Comparison of ENCODE assay signal across 8 cellular contexts in genomic region chr17:41918392-41919164, GRCh38. TPM values are rescaled to one million over a fixed set of nuclear protein-coding genes. Genes with fewer than 3 reads are reported as not detected.
DNase-seq lines count a peak whose midpoint lies in the region; TF ChIP-seq lines count a peak whose summit lies in the region.

ACLY (minus strand) TSS chr17:41918951; CDS start chr17:41913873, 5,078 bp downstream.

- no peaks in the 10 kb centered on the region for H3K27me3 ChIP-seq in NT2/D1 (ENCODE audit: insufficient read depth, insufficient read length)
- H3K27me3 ChIP-seq in endodermal cell (ENCODE audit: control insufficient read depth, insufficient read depth, low read length, poor library complexity, severe bottlenecking), result no peaks in the 10 kb centered on the region

- peak; percentile 93 for DNase-seq in CMK (ENCODE audit: low read depth)
- DNase-seq in GM20000 (ENCODE audit: low spot score), result peak; percentile 99
- DNase-seq in HT1080 (ENCODE audit: low read depth), result peak; percentile 97
- DNase-seq in NT2/D1 (ENCODE audit: low read depth, low spot score), result peak; percentile 92
- DNase-seq in activated CD8-positive, alpha-beta memory T cell treated with anti-CD3 and anti-CD28 coated beads, Interleukin-2, amount 50 U/mL, for 1 hour (ENCODE audit: extremely low read depth), result peak; percentile 73
- peak; percentile 100 for DNase-seq in endodermal cell
- DNase-seq in stimulated activated CD8-positive, alpha-beta memory T cell treated with anti-CD3 and anti-CD28 coated beads, Interleukin-15, amount 100 ng/mL, for 4 hours (ENCODE audit: low read depth in 2 of 2), result peak; percentile 89 to 92

- WGBS in endodermal cell (ENCODE audit: insufficient coverage in 1 of 2, insufficient read length in 1 of 2), 2 experiments, result 0% methylated on average over 16 to 72 of the region's 73 CpGs
- 0 to 1% methylated on average over 63 to 67 of the region's 73 CpGs for WGBS in mesodermal cell (ENCODE audit: insufficient coverage in 2 of 2), 2 experiments

- H3K9ac ChIP-seq in NT2/D1 (ENCODE audit: insufficient read length, low read depth), result peak within 1 kb of the TSS; percentile 100
- peak within 1 kb of the TSS; percentile 92 for H3K9ac ChIP-seq in endodermal cell (ENCODE audit: extremely low read depth, low read length, poor library complexity, severe bottlenecking)

- H3K36me3 Mint-ChIP-seq in endodermal cell (ENCODE audit: low read depth), result peaks cover 5% of the 10 kb centered on the region

- no peaks in the 10 kb centered on the region for H3K27me3 Mint-ChIP-seq in endodermal cell (ENCODE audit: insufficient read depth)

- no peaks in the 10 kb centered on the region for H3K9me3 Mint-ChIP-seq in endodermal cell

- H3K4me3 ChIP-seq in NT2/D1 (ENCODE audit: insufficient read length, low read depth) (peak within 1 kb of the TSS; percentile 91), endodermal cell (ENCODE audit: low read length) (peak within 1 kb of the TSS; percentile 96), mesodermal cell (ENCODE audit: extremely low read depth, insufficient read depth, low read length, poor library complexity, severe bottlenecking) (peak within 1 kb of the TSS; percentile 100)

- H3K4me3 Mint-ChIP-seq in endodermal cell, result peak within 1 kb of the TSS; percentile 86

- peak within 1 kb of the TSS; percentile 91 for H3K27ac ChIP-seq in endodermal cell (ENCODE audit: low read depth, low read length)
- H3K27ac ChIP-seq in mesodermal cell (ENCODE audit: low read depth, low read length, severe bottlenecking), result peak within 1 kb of the TSS; percentile 84

- no peaks in the 10 kb centered on the region for H3K9me3 ChIP-seq in NT2/D1 (ENCODE audit: insufficient read depth, low read length)
- H3K9me3 ChIP-seq in endodermal cell (ENCODE audit: control insufficient read depth, low read length), result no peaks in the 10 kb centered on the region
- no peaks in the 10 kb centered on the region for H3K9me3 ChIP-seq in mesodermal cell (ENCODE audit: control insufficient read depth, low read length)

- H3K4me1 ChIP-seq in NT2/D1 (ENCODE audit: insufficient read depth, insufficient read length) (peaks cover 13% of the 10 kb centered on the region), endodermal cell (ENCODE audit: control insufficient read depth, insufficient read depth, low read length) (peaks cover 15% of the 10 kb centered on the region), mesodermal cell (ENCODE audit: control insufficient read depth, insufficient read depth, low read length, poor library complexity, severe bottlenecking) (peaks cover 31% of the 10 kb centered on the region)

- H3K36me3 ChIP-seq in NT2/D1 (ENCODE audit: insufficient read depth, insufficient read length, low read length) (peaks cover 41% of the 10 kb centered on the region), endodermal cell (ENCODE audit: control insufficient read depth, insufficient read depth, low read length) (peaks cover under 1% of the 10 kb centered on the region), mesodermal cell (ENCODE audit: control insufficient read depth, insufficient read depth, low read length) (peaks cover 35% of the 10 kb centered on the region)

- H3K27ac Mint-ChIP-seq in endodermal cell, result peak within 1 kb of the TSS; percentile 94

- H3K4me1 Mint-ChIP-seq in endodermal cell, result peaks cover 43% of the 10 kb centered on the region

- TF ChIP-seq CTCF in GM20000 (IDR thresholded peaks at IDR 0.05; ENCODE audit: extremely low read depth, missing control alignments), result no peak
- TF ChIP-seq CTCF in endodermal cell (conservative IDR thresholded peaks at IDR 0.05), result no peak

RNA-seq across cellular contexts. Expression of gene ACLY, which starts in this region (rescaled TPM):
- total RNA-seq in HT1080 (2014; rRNA removed; shearing (Covaris generic)), result 205 and 226 TPM in 2 replicates
- 122 and 143 TPM in 2 replicates for polyA plus RNA-seq in HT1080 (2015; cell fraction: cytosol; rRNA removed)
- polyA plus RNA-seq in HT1080 (2015; cell fraction: nucleus; rRNA removed), result 317 and 321 TPM in 2 replicates
- 100 to 1,000 TPM; 261 to 304 TPM for total RNA-seq in endodermal cell
- polyA plus RNA-seq in endodermal cell (2013, experiment 1 of 2), result 223 TPM
- polyA plus RNA-seq in endodermal cell (2013, experiment 2 of 2), result 225 TPM
- polyA plus RNA-seq in mesodermal cell (2013, experiment 1 of 2), result 278 TPM
- polyA plus RNA-seq in mesodermal cell (2013, experiment 2 of 2), result 242 TPM

Comparison
In these comparisons a context has a peak if more than half of its experiments do, and no peak if none do; other contexts are left out.
1. Peak in every context shown above with its lines: DNase-seq, H3K4me3 ChIP-seq and H3K27ac ChIP-seq.